ENCODE assay signal across 17 cellular contexts in the genomic region with DNA sequence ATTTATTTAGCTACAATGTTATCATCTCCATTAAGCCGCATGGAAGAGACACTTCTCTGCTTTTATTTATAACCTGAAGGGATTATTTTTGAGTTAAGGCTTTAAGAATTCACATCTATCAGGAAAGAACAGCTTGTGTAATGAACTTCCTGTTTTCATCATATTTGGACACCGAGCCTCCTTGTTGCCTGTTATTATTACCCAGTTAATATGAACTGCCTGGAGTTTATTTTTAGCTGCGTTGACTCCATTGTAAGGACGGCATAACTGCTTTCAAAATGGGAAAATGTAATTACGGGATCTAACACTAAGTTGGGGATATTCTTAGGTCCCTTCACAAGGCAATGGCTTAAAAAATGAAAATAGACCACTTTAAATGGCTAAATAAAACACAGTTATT.
DNase-seq lines count a peak whose midpoint lies in the region; ATAC-seq, FAIRE-seq and TF ChIP-seq lines count a peak whose summit lies in the region.
"Had no signal": no experiment of that assay in that cellular context is flagged by ENCODE, and none has a peak within 500 bp of the region (broad histone marks: within the 10 kb centered on the region; RNA-seq: fewer than 3 reads in every experiment).

No MANE protein-coding gene starts in this region.

- H2BK12ac ChIP-seq in mesenchymal stem cell (ENCODE audit: low read length in 2 of 2), result no peak overlapping the region

- 79% methylated on average over 4 of the region's 5 CpGs for WGBS in mesenchymal stem cell

- no peak overlapping the region for H4K91ac ChIP-seq in mesenchymal stem cell (ENCODE audit: low read length)

- H2AK5ac ChIP-seq in mesenchymal stem cell (ENCODE audit: low read length, severe bottlenecking), result no peak overlapping the region

- H3K4ac ChIP-seq in mesenchymal stem cell (ENCODE audit: low read depth in 1 of 2, low read length in 2 of 2), result no peak overlapping the region

- H3K27ac Mint-ChIP-seq in activated CD4-positive, alpha-beta memory T cell treated with anti-CD3 and anti-CD28 coated beads, Interleukin-2, amount 10 ng/mL, durations not matched to agents 7 days and 5 days, result no peak overlapping the region
- H3K27ac Mint-ChIP-seq: activated naive CD8-positive, alpha-beta T cell treated with anti-CD3 and anti-CD28 coated beads, Interleukin-2, amount 50 U/mL, for 24 hours; nephron progenitor cell had no signal

- H4K8ac ChIP-seq in mesenchymal stem cell (ENCODE audit: low read length), result no peak overlapping the region

- H3K36me3 ChIP-seq in mesenchymal stem cell (ENCODE audit: control insufficient read depth in 1 of 2, insufficient read depth in 2 of 2, low read depth in 1 of 2, low read length in 2 of 2), result no peaks in the 10 kb centered on the region

- H3K79me1 ChIP-seq in mesenchymal stem cell (replicated peaks; ENCODE audit: low read length, poor library complexity, severe bottlenecking), result no peaks in the 10 kb centered on the region

- no peaks in the 10 kb centered on the region for H3K4me1 Mint-ChIP-seq in activated CD4-positive, alpha-beta memory T cell treated with anti-CD3 and anti-CD28 coated beads, Interleukin-2, amount 10 ng/mL, durations not matched to agents 7 days and 5 days
- H3K4me1 Mint-ChIP-seq: nephron progenitor cell had no signal

- TF ChIP-seq POLR2A in H54 (IDR thresholded peaks at IDR 0.05; ENCODE audit: low read depth, low read length), result no peak

- H3K4me3 Mint-ChIP-seq in activated CD4-positive, alpha-beta memory T cell treated with anti-CD3 and anti-CD28 coated beads, Interleukin-2, amount 10 ng/mL, durations not matched to agents 7 days and 5 days, result no peak overlapping the region
- H3K4me3 Mint-ChIP-seq: activated naive CD8-positive, alpha-beta T cell treated with anti-CD3 and anti-CD28 coated beads, Interleukin-2, amount 50 U/mL, for 24 hours; nephron progenitor cell had no signal

- no peak for ATAC-seq in GM21515 (IDR thresholded peaks at IDR 0.05; ENCODE audit: unreplicated experiment)
- ATAC-seq: activated naive CD8-positive, alpha-beta T cell treated with anti-CD3 and anti-CD28 coated beads, Interleukin-2, amount 50 U/mL, for 24 hours; foreskin keratinocyte had no signal

- no peaks in the 10 kb centered on the region for H3K4me1 ChIP-seq in mesenchymal stem cell (ENCODE audit: control insufficient read depth, insufficient read depth, low read depth, low read length)
- H3K4me1 ChIP-seq: foreskin keratinocyte had no signal

- H3K9ac ChIP-seq in mesenchymal stem cell (ENCODE audit: low read length), result peak overlapping the region; percentile 54

- POLR2A ChIA-PET in activated CD4-positive, alpha-beta memory T cell treated with anti-CD3 and anti-CD28 coated beads, Interleukin-2, amount 10 ng/mL, durations not matched to agents 7 days and 5 days (lab: Charles Lee), result no interaction called here

- H3K9me3 Mint-ChIP-seq in activated CD4-positive, alpha-beta memory T cell treated with anti-CD3 and anti-CD28 coated beads, Interleukin-2, amount 10 ng/mL, durations not matched to agents 7 days and 5 days, result no peaks in the 10 kb centered on the region
- H3K9me3 Mint-ChIP-seq: activated naive CD8-positive, alpha-beta T cell treated with anti-CD3 and anti-CD28 coated beads, Interleukin-2, amount 50 U/mL, for 24 hours; CD14-positive monocyte; nephron progenitor cell had no signal

- H3K4me3 ChIP-seq in fibroblast of pulmonary artery (replicated peaks; ENCODE audit: low read depth, low read length), result no peak overlapping the region
- no peak overlapping the region for H3K4me3 ChIP-seq in mesenchymal stem cell (ENCODE audit: insufficient read depth in 1 of 2, low read depth in 1 of 2, low read length in 2 of 2)

- H3K23ac ChIP-seq in mesenchymal stem cell (ENCODE audit: low read length in 2 of 2), result no peak overlapping the region

- peaks cover 0 to 3% of the 10 kb centered on the region in 2 experiments for H3K27me3 ChIP-seq in mesenchymal stem cell (ENCODE audit: control insufficient read depth in 1 of 2, insufficient read depth in 1 of 2, low read length in 2 of 2)
- H3K27me3 ChIP-seq: dorsolateral prefrontal cortex, foreskin keratinocyte had no signal

- DNase-seq in GM03348 (ENCODE audit: low spot score) (peak; percentile 25), OCI-M1 (lab: John Stamatoyannopoulos, UW) (peak; percentile 66), fibroblast of pulmonary artery (ENCODE audit: low read depth) (peak; percentile 44), mesenchymal stem cell (no peak), cerebellar cortex (ENCODE audit: low spot score) (no peak), H54 (ENCODE audit: insufficient read length, low spot score) (no peak)
- no peak for DNase-seq in activated CD4-positive, alpha-beta memory T cell treated with anti-CD3 and anti-CD28 coated beads, Interleukin-2, amount 10 ng/mL, durations not matched to agents 7 days and 5 days
- DNase-seq: activated naive CD8-positive, alpha-beta T cell treated with anti-CD3 and anti-CD28 coated beads, Interleukin-2, amount 50 U/mL, for 24 hours; activated T-cell treated with anti-CD3 and anti-CD28 coated beads, Interleukin-2, amount 50 U/mL, for 1 hour; dorsolateral prefrontal cortex; foreskin keratinocyte; H7; nephron progenitor cell; stimulated activated naive CD4-positive, alpha-beta T cell had no signal

- TF ChIP-seq CTCF in fibroblast of pulmonary artery (IDR thresholded peaks at IDR 0.05; ENCODE audit: low read length, missing control alignments), result no peak

- H3K9me3 ChIP-seq in mesenchymal stem cell (ENCODE audit: control insufficient read depth, low read length), result no peaks in the 10 kb centered on the region

- no peak overlapping the region for H3K18ac ChIP-seq in mesenchymal stem cell (ENCODE audit: low read depth in 1 of 2, low read length in 2 of 2)

- CTCF ChIA-PET in activated CD4-positive, alpha-beta memory T cell treated with anti-CD3 and anti-CD28 coated beads, Interleukin-2, amount 10 ng/mL, durations not matched to agents 7 days and 5 days (lab: Charles Lee), result no interaction called here

- no peak overlapping the region for H2AFZ ChIP-seq in mesenchymal stem cell (ENCODE audit: low read depth, low read length)

- peaks cover 14% of the 10 kb centered on the region for H3K27me3 Mint-ChIP-seq in activated CD4-positive, alpha-beta memory T cell treated with anti-CD3 and anti-CD28 coated beads, Interleukin-2, amount 10 ng/mL, durations not matched to agents 7 days and 5 days

- no peak overlapping the region for H2BK120ac ChIP-seq in mesenchymal stem cell (ENCODE audit: low read depth, low read length)

- H3K36me3 Mint-ChIP-seq in activated CD4-positive, alpha-beta memory T cell treated with anti-CD3 and anti-CD28 coated beads, Interleukin-2, amount 10 ng/mL, durations not matched to agents 7 days and 5 days (ENCODE audit: low read depth), result no peaks in the 10 kb centered on the region
- H3K36me3 Mint-ChIP-seq: CD14-positive monocyte had no signal

- H2BK15ac ChIP-seq in mesenchymal stem cell (ENCODE audit: low read depth, poor library complexity, severe bottlenecking), result no peak overlapping the region

- H3K4me2 ChIP-seq in mesenchymal stem cell (ENCODE audit: low read length, poor library complexity, severe bottlenecking), result no peak overlapping the region

- H3K27ac ChIP-seq in mesenchymal stem cell (ENCODE audit: low read length, poor library complexity, severe bottlenecking), result no peak overlapping the region
- H3K27ac ChIP-seq: dorsolateral prefrontal cortex, foreskin keratinocyte had no signal

- H3K14ac ChIP-seq in mesenchymal stem cell (ENCODE audit: low read length in 2 of 2), result no peak overlapping the region

- H2BK5ac ChIP-seq in mesenchymal stem cell (ENCODE audit: low read depth, low read length, poor library complexity, severe bottlenecking), result no peak overlapping the region

- FAIRE-seq in H54 (lab: Jason Lieb, UNC), result no peak
- FAIRE-seq: keratinocyte had no signal

Comparison
In these comparisons a context has a peak if more than half of its experiments do, and no peak if none do; other contexts are left out.
1. DNase-seq: peak in GM03348 (single experiment), OCI-M1 (single experiment) and fibroblast of pulmonary artery (single experiment); none in mesenchymal stem cell (single experiment), cerebellar cortex (single experiment), H54 (single experiment) and activated CD4-positive, alpha-beta memory T cell treated with anti-CD3 and anti-CD28 coated beads, Interleukin-2, amount 10 ng/mL, durations not matched to agents 7 days and 5 days (single experiment).